In the genomic region with DNA sequence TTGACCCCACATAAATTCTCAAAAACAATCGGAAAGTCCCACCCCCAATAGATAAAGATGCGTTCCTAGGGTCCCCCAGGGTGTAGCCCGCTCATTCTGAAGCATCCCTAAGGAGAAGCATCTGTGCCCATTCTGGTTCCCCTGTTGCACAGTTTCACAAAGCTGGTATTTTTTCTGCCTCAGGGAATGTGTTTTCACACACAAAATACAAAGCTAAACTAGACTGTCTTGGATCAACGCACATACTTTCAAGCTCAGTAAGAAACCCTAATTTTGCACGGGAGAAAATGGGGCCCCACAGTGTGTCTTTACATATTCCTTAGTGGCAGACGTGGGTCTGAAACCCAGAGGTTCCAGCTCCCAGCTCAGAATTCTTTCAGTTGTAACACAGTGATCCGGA, we compare ENCODE assay signal across 21 cellular contexts. TPM values are rescaled to one million over a fixed set of nuclear protein-coding genes. Genes with fewer than 3 reads are reported as not detected.
A peak's percentile ranks its signal among the peaks of the same experiment; 100 is the strongest.
DNase-seq lines count a peak whose midpoint lies in the region; ATAC-seq and TF ChIP-seq lines count a peak whose summit lies in the region.
"Had no signal": no experiment of that assay in that cellular context is flagged by ENCODE, and none has a peak within 500 bp of the region (broad histone marks: within the 10 kb centered on the region; RNA-seq: fewer than 3 reads in every experiment).

No MANE protein-coding gene starts in this region.

- H3K4me3 Mint-ChIP-seq in activated T-cell treated with anti-CD3 and anti-CD28 coated beads, Interleukin-2, amount 50 U/mL, for 72 hours, result peak overlapping the region; percentile 51 to 65
- H3K4me3 Mint-ChIP-seq in stimulated activated memory B cell treated with anti-CD40 and anti-IgM and Interleukin-4, amounts not matched to agents 10 μg/mL and 1 μg/mL and 100 μg/mL, for 72 hours, result peak overlapping the region; percentile 42

- peak overlapping the region; percentile 65 for H3K27ac ChIP-seq in Panc1 (ENCODE audit: low read length)
- H3K27ac ChIP-seq in testis, result no peak overlapping the region
- H3K27ac ChIP-seq: heart right ventricle, psoas muscle, tibial nerve had no signal

- BruUV-seq in Panc1 (replicated peaks; lab: Mats Ljungman, UMichigan), result no TSS peak

- H3K36me3 Mint-ChIP-seq in activated T-cell treated with anti-CD3 and anti-CD28 coated beads, Interleukin-2, amount 50 U/mL, for 72 hours (ENCODE audit: insufficient read depth in 2 of 2), result peaks cover 2 to 4% of the 10 kb centered on the region in 2 donors
- peaks cover 5% of the 10 kb centered on the region for H3K36me3 Mint-ChIP-seq in stimulated activated memory B cell treated with anti-CD40 and anti-IgM and Interleukin-4, amounts not matched to agents 10 μg/mL and 1 μg/mL and 100 μg/mL, for 72 hours

- H3K4me3 ChIP-seq in Panc1 (ENCODE audit: low read depth in 2 of 2, low read length in 2 of 2) (no peak overlapping the region), testis (peak overlapping the region in 1 of 2 donors; percentile 26)
- H3K4me3 ChIP-seq: A549, heart right ventricle, psoas muscle, tibial nerve had no signal

- no peak for ATAC-seq in activated T-cell treated with anti-CD3 and anti-CD28 coated beads, Interleukin-2, amount 50 U/mL, for 72 hours (replicated peaks in 1 of 2)
- no peak for ATAC-seq in Panc1
- no peak for ATAC-seq in stimulated activated memory B cell treated with anti-CD40 and anti-IgM and Interleukin-4, amounts not matched to agents 10 μg/mL and 1 μg/mL and 100 μg/mL, for 72 hours
- ATAC-seq: A549, heart right ventricle, psoas muscle had no signal

- TF ChIP-seq CTCF in Panc1 (IDR thresholded peaks at IDR 0.05) (no peak), testis (IDR thresholded peaks at IDR 0.05) (no peak)

- POLR2A ChIA-PET in Panc1 (lab: Charles Lee), result no interaction called here

- in situ Hi-C loops in Panc1 (cut with HindIII; ENCODE audit: low pct_unique_long_range_greater_than_20kb, low sequenced_read_pairs), result no loop called here

- peaks cover 39% of the 10 kb centered on the region for H3K27me3 Mint-ChIP-seq in activated T-cell treated with anti-CD3 and anti-CD28 coated beads, Interleukin-2, amount 50 U/mL, for 72 hours (ENCODE audit: low read depth)
- H3K27me3 Mint-ChIP-seq in stimulated activated memory B cell treated with anti-CD40 and anti-IgM and Interleukin-4, amounts not matched to agents 10 μg/mL and 1 μg/mL and 100 μg/mL, for 72 hours, result peaks cover 39% of the 10 kb centered on the region

- 62% methylated on average over 6 to 7 of the region's 7 CpGs for WGBS in testis, 2 donors

- H3K36me3 ChIP-seq in Panc1 (ENCODE audit: control insufficient read depth, insufficient read depth, low read length), result no peaks in the 10 kb centered on the region
- H3K36me3 ChIP-seq in testis (ENCODE audit: low read depth, missing control alignments), result no peaks in the 10 kb centered on the region
- H3K36me3 ChIP-seq: heart right ventricle, tibial nerve had no signal

- H3K9me3 ChIP-seq in Panc1 (ENCODE audit: control insufficient read depth, insufficient read depth, low read depth, low read length) (no peaks in the 10 kb centered on the region), testis (no peaks in the 10 kb centered on the region)
- H3K9me3 ChIP-seq: A549, heart right ventricle, psoas muscle had no signal

- CTCF ChIA-PET in Panc1 (lab: Charles Lee), result no interaction called here

- DNase-seq in activated T-cell treated with anti-CD3 and anti-CD28 coated beads, Interleukin-2, amount 50 U/mL, for 72 hours, result no peak
- DNase-seq in activated T-cell treated with anti-CD3 and anti-CD28 coated beads, Interleukin-2, amount 50 U/mL, for 48 hours, result no peak
- DNase-seq in Panc1 (ENCODE audit: low read depth, low spot score) (no peak), fibroblast of peridontal ligament (ENCODE audit: extremely low read depth) (peak; percentile 7), SHP77 treated with DMSO at 0.1 percent for 48 hours (lab: John Stamatoyannopoulos, UW) (no peak), head of caudate nucleus (no peak), testis (no peak)
- DNase-seq: activated CD4-positive, alpha-beta T cell treated with anti-CD3 and anti-CD28 coated beads for 4 hours; activated gamma-delta T cell; heart right ventricle; NCI-H2029; NCI-H226; OCI-M1; psoas muscle; SHP77 had no signal

- TF ChIP-seq POLR2A in testis (IDR thresholded peaks at IDR 0.05), result no peak

- peak overlapping the region; percentile 51 for H3K27ac Mint-ChIP-seq in activated T-cell treated with anti-CD3 and anti-CD28 coated beads, Interleukin-2, amount 50 U/mL, for 72 hours
- no peak overlapping the region for H3K27ac Mint-ChIP-seq in stimulated activated memory B cell treated with anti-CD40 and anti-IgM and Interleukin-4, amounts not matched to agents 10 μg/mL and 1 μg/mL and 100 μg/mL, for 72 hours
- H3K27ac Mint-ChIP-seq: dendritic cell treated with granulocyte-macrophage colony-stimulating factor and Interleukin-4, amounts not matched to agents 40 ng/mL and 50 ng/mL, for 4 days had no signal

- H3K4me1 Mint-ChIP-seq in activated T-cell treated with anti-CD3 and anti-CD28 coated beads, Interleukin-2, amount 50 U/mL, for 72 hours (ENCODE audit: low read depth), result peaks cover 22% of the 10 kb centered on the region
- peaks cover 20% of the 10 kb centered on the region for H3K4me1 Mint-ChIP-seq in stimulated activated memory B cell treated with anti-CD40 and anti-IgM and Interleukin-4, amounts not matched to agents 10 μg/mL and 1 μg/mL and 100 μg/mL, for 72 hours

- intact Hi-C loops in Panc1 (cut with micrococcal nuclease; ENCODE audit: unreplicated experiment), result no loop called here
- intact Hi-C loops in head of caudate nucleus (cut with DNase I), result no loop called here
- intact Hi-C loops in testis (cut with DNase I; ENCODE audit: low total_unique reads), result no loop called here

- H3K9me3 Mint-ChIP-seq in activated T-cell treated with anti-CD3 and anti-CD28 coated beads, Interleukin-2, amount 50 U/mL, for 72 hours, result no peaks in the 10 kb centered on the region
- H3K9me3 Mint-ChIP-seq in stimulated activated memory B cell treated with anti-CD40 and anti-IgM and Interleukin-4, amounts not matched to agents 10 μg/mL and 1 μg/mL and 100 μg/mL, for 72 hours, result no peaks in the 10 kb centered on the region
- H3K9me3 Mint-ChIP-seq: dendritic cell treated with granulocyte-macrophage colony-stimulating factor and Interleukin-4, amounts not matched to agents 40 ng/mL and 50 ng/mL, for 4 days had no signal

- H3K4me1 ChIP-seq in Panc1 (ENCODE audit: control insufficient read depth, insufficient read depth, low read length), result peaks cover 32% of the 10 kb centered on the region
- peaks cover 8% of the 10 kb centered on the region for H3K4me1 ChIP-seq in testis
- H3K4me1 ChIP-seq: psoas muscle had no signal

- H3K27me3 ChIP-seq in Panc1 (ENCODE audit: control insufficient read depth, insufficient read depth, low read length), result no peaks in the 10 kb centered on the region
- no peaks in the 10 kb centered on the region for H3K27me3 ChIP-seq in testis

RNA-seq across cellular contexts. Expression of a gene that starts 6.1 kb away (rescaled TPM):
- total RNA-seq in activated T-cell treated with anti-CD3 and anti-CD28 coated beads, Interleukin-2, amount 50 U/mL, for 72 hours, result not detected
- total RNA-seq in Panc1 (2021; ENCODE audit: unreplicated experiment) (11.7 TPM), testis (1 to 10 TPM; 1.7 TPM)
- 8.6 TPM for polyA plus RNA-seq in Panc1 (2012; ENCODE audit: insufficient read length)
- 0.53 TPM for polyA plus RNA-seq in testis (ENCODE audit: insufficient read depth, low read depth, low replicate concordance)
- total RNA-seq: cardiac septum, heart right ventricle, mesenteric fat pad, psoas muscle had no signal
- polyA plus RNA-seq: heart right ventricle had no signal
